8 cellular contexts compared by ENCODE assay signal in genomic region chr9:125513634-125514413, GRCh38.
DNase-seq lines count a peak whose midpoint lies in the region; ATAC-seq and TF ChIP-seq lines count a peak whose summit lies in the region.

No MANE protein-coding gene starts in this region.

- H3K79me2 ChIP-seq in GM23338 (replicated peaks; ENCODE audit: insufficient read depth) = peaks cover 10% of the 10 kb centered on the region; the same call in 1 of the 2 replicates

- H3K27ac ChIP-seq in lung (ENCODE audit: low read depth in 1 of 2, low read length in 1 of 2) (peak overlapping the region; percentile 83 to 87), GM23338 (ENCODE audit: low read depth) (no peak overlapping the region), testis (no peak overlapping the region)

- TF ChIP-seq CTCF in brain (conservative IDR thresholded peaks at IDR 0.05) (no peak), lung (IDR thresholded peaks at IDR 0.05; ENCODE audit: control extremely low read depth, extremely low read depth) (no peak), GM23338 (conservative IDR thresholded peaks at IDR 0.05; ENCODE audit: low read depth in 2 of 2) (no peak), testis (IDR thresholded peaks at IDR 0.05) (no peak)

- H3K27ac Mint-ChIP-seq in brain (peak overlapping the region in 3 of 5 experiments; percentile 39 to 67 (median 49)), GM23338 (no peak overlapping the region)

- H3K4me1 ChIP-seq in lung (ENCODE audit: control insufficient read depth in 2 of 2, insufficient read depth in 2 of 2, low read length in 2 of 2) (peaks cover 2 to 7% of the 10 kb centered on the region in 2 donors), GM23338 (ENCODE audit: insufficient read depth) (peaks cover 42% of the 10 kb centered on the region), testis (no peaks in the 10 kb centered on the region)

- peak overlapping the region in 1 of 5 experiments; percentile 20 for H3K4me3 Mint-ChIP-seq in brain
- H3K4me3 Mint-ChIP-seq in GM23338 = no peak overlapping the region

- no peaks in the 10 kb centered on the region for H3K9me3 ChIP-seq in lung (ENCODE audit: control insufficient read depth in 2 of 2, insufficient read depth in 1 of 2, low read length in 1 of 2)
- no peaks in the 10 kb centered on the region for H3K9me3 ChIP-seq in testis

- H2AFZ ChIP-seq in GM23338 = no peak overlapping the region

- 57 to 86% methylated on average over 14 of the region's 14 CpGs for WGBS in lung, 2 donors
- 78 to 83% methylated on average over 14 of the region's 14 CpGs for WGBS in testis, 2 donors

- H3K36me3 ChIP-seq in lung (ENCODE audit: control insufficient read depth in 2 of 2, insufficient read depth in 2 of 2, low read length in 2 of 2) (no peaks in the 10 kb centered on the region), GM23338 (ENCODE audit: insufficient read depth) (no peaks in the 10 kb centered on the region), testis (ENCODE audit: low read depth, missing control alignments) (no peaks in the 10 kb centered on the region)

- DNase-seq in LoVo (ENCODE audit: low spot score) (peak; percentile 73), lung (ENCODE audit: low spot score) (peak; percentile 45), NCI-H2081 (lab: John Stamatoyannopoulos, UW) (no peak), GM23338 (ENCODE audit: low spot score) (no peak), testis (no peak)

- intact Hi-C loops in testis (cut with DNase I; ENCODE audit: low total_unique reads) = no loop called here

- ATAC-seq in GM18498 (IDR thresholded peaks at IDR 0.05; ENCODE audit: unreplicated experiment) (peak; percentile 95), GM21737 (IDR thresholded peaks at IDR 0.05; ENCODE audit: unreplicated experiment) (peak; percentile 90), lung (ENCODE audit: insufficient read depth, low FRiP score) (peak; percentile 89), GM23338 (no peak; the same call in 1 of the 3 replicates)

- H3K36me3 Mint-ChIP-seq in brain (peaks cover 6% of the 10 kb centered on the region), GM23338 (ENCODE audit: low read depth) (no peaks in the 10 kb centered on the region)

- H3K4me3 ChIP-seq in lung = no peak overlapping the region
- H3K4me3 ChIP-seq in GM23338 = no peak overlapping the region
- no peak overlapping the region for H3K4me3 ChIP-seq in testis

- H4K20me1 ChIP-seq in GM23338 (replicated peaks; ENCODE audit: insufficient read depth) = no peaks in the 10 kb centered on the region; the same call in 1 of the 2 replicates

- no peaks in the 10 kb centered on the region for H3K9me3 Mint-ChIP-seq in brain
- no peaks in the 10 kb centered on the region for H3K9me3 Mint-ChIP-seq in GM23338

- H3K4me2 ChIP-seq in GM23338 = no peak overlapping the region

- H3K27me3 ChIP-seq in lung (ENCODE audit: control insufficient read depth, insufficient read depth) = no peaks in the 10 kb centered on the region
- no peaks in the 10 kb centered on the region for H3K27me3 ChIP-seq in GM23338 (ENCODE audit: insufficient read depth)
- no peaks in the 10 kb centered on the region for H3K27me3 ChIP-seq in testis

- TF ChIP-seq POLR2A in testis (IDR thresholded peaks at IDR 0.05) = no peak

- H3K4me1 Mint-ChIP-seq in brain (peaks cover 84% of the 10 kb centered on the region), GM23338 (peaks cover 57% of the 10 kb centered on the region)

- no peaks in the 10 kb centered on the region for H3K9me2 ChIP-seq in GM23338 (ENCODE audit: insufficient read depth)

- H3F3A ChIP-seq in GM23338 (replicated peaks; ENCODE audit: low read depth) = no peaks in the 10 kb centered on the region

- H3K27me3 Mint-ChIP-seq in brain (no peaks in the 10 kb centered on the region), GM23338 (ENCODE audit: insufficient read depth, low read depth, poor library complexity) (no peaks in the 10 kb centered on the region)

TF ChIP-seq in GM23338, 12 proteins besides CTCF, POLR2A, EP300 and RAD21:
- no peak for TF ChIP-seq JUNB (IDR thresholded peaks at IDR 0.05; ENCODE audit: unreplicated experiment)
- TF ChIP-seq REST (IDR thresholded peaks at IDR 0.05; ENCODE audit: unreplicated experiment) = no peak

Comparison
In these comparisons a context has a peak if more than half of its experiments do, and no peak if none do; other contexts are left out.
1. DNase-seq: peak in LoVo (single experiment) and lung (single experiment); none in NCI-H2081 (0 of 2), GM23338 (single experiment) and testis (single experiment).
2. H3K27ac ChIP-seq: peak in lung (2 of 2); none in GM23338 (single experiment) and testis (0 of 2).